ENCODE assay signal across 12 cellular contexts in the genomic region with DNA sequence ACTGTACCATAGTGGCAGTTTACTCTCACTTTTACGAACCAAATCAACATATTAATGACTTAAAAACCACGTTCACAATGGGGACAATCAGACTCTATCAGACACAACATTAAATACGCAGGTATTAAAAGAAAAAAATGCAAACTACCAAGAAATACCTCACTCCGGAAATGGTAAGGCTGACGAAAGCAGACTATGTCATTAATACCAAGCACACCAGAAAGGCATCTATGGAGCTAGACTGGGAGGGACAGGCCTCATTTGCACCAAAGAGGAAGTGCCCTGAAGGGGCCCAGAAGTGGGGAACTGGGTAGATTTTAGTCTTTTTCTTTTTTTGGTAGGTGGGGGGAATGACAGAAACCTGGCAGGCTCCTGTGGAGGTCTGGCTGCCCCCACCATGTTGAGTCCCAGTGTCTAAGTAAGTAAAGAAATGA.
DNase-seq lines count a peak whose midpoint lies in the region; ATAC-seq and TF ChIP-seq lines count a peak whose summit lies in the region.
"Had no signal": no experiment of that assay in that cellular context is flagged by ENCODE, and none has a peak within 500 bp of the region (broad histone marks: within the 10 kb centered on the region; RNA-seq: fewer than 3 reads in every experiment).

No MANE protein-coding gene starts in this region.

- peak overlapping the region in 5 of 8 donors; percentile 16 to 57 (median 47) for H3K27ac ChIP-seq in spleen
- H3K27ac ChIP-seq in coronary artery, result no peak overlapping the region
- H3K27ac ChIP-seq: HL-60 had no signal

- intact Hi-C loops in spleen (cut with DNase I; ENCODE audit: low total_unique reads) (no loop called here), left cardiac atrium (cut with DNase I) (no loop called here)

- H3K27me3 ChIP-seq in spleen (replicated peaks in 1 of 7), result no peaks in the 10 kb centered on the region

- H3K4me3 ChIP-seq in spleen (no peak overlapping the region), coronary artery (no peak overlapping the region)

- H3K9me3 ChIP-seq in spleen, result no peaks in the 10 kb centered on the region
- H3K9me3 ChIP-seq: Caco-2 had no signal

- TF ChIP-seq POLR2A in spleen (IDR thresholded peaks at IDR 0.05), result no peak

- no peaks in the 10 kb centered on the region for H3K4me1 ChIP-seq in spleen
- H3K4me1 ChIP-seq: Caco-2 had no signal

- DNase-seq in spleen (no peak), AML-193 (lab: John Stamatoyannopoulos, UW) (no peak), coronary artery (ENCODE audit: low spot score) (no peak), left cardiac atrium (no peak)
- DNase-seq: activated T-cell treated with anti-CD3 and anti-CD28 coated beads, Interleukin-2, amount 50 U/mL, for 1 hour; Caco-2; NCI-H1417 treated with DMSO at 0.1 percent for 48 hours had no signal

- no peaks in the 10 kb centered on the region for H3K36me3 ChIP-seq in spleen

- TF ChIP-seq CTCF in spleen (IDR thresholded peaks at IDR 0.05 in 8 of 11, conservative IDR thresholded peaks at IDR 0.05 in 3 of 11) (no peak), coronary artery (IDR thresholded peaks at IDR 0.05) (no peak)

- WGBS in spleen, 5 donors, result 69 to 90% (median 79%) methylated on average over 5 of the region's 5 CpGs

- ATAC-seq in GM19025 (IDR thresholded peaks at IDR 0.05; ENCODE audit: low read depth, unreplicated experiment) (peak; percentile 86), HG02763 (IDR thresholded peaks at IDR 0.05; ENCODE audit: unreplicated experiment) (peak; percentile 83), HG03565 (IDR thresholded peaks at IDR 0.05; ENCODE audit: unreplicated experiment) (peak; percentile 82), left cardiac atrium (no peak)
- ATAC-seq: Panc1 had no signal

Comparison
In these comparisons a context has a peak if more than half of its experiments do, and no peak if none do; other contexts are left out.
1. ATAC-seq: peak in GM19025 (single experiment), HG02763 (single experiment) and HG03565 (single experiment); none in left cardiac atrium (0 of 2).
2. H3K27ac ChIP-seq: peak in spleen (5 of 8); none in coronary artery (0 of 2).